In the genomic region with DNA sequence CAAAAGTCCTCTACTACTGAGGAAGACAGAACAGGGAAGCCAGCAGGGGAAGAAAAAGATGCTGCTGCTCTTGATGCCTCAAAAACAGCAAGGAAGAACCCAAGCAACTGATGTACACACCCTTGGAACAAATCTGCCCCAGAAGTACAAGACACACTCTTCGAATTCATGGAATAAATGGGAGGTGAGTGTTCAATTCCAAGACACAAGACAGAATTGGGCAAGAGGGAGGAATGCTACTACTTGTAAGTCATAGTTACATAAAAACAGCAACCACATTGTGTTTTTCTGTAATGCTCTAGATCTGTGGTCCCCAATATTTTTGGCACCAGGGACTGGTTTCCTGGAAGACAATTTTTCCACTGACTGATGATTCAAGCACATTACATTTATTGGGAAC, we compare ENCODE assay signal across 17 cellular contexts. TPM values are rescaled to one million over a fixed set of nuclear protein-coding genes. Genes with fewer than 3 reads are reported as not detected.
A peak's percentile ranks its signal among the peaks of the same experiment; 100 is the strongest.
DNase-seq lines count a peak whose midpoint lies in the region; ATAC-seq and TF ChIP-seq lines count a peak whose summit lies in the region.
"Had no signal": no experiment of that assay in that cellular context is flagged by ENCODE, and none has a peak within 500 bp of the region (broad histone marks: within the 10 kb centered on the region; RNA-seq: fewer than 3 reads in every experiment).

No MANE protein-coding gene starts in this region.

- no peak overlapping the region for H3K9ac ChIP-seq in neural progenitor cell
- H3K9ac ChIP-seq: KMS-11 had no signal

- no peak overlapping the region for H3K4me2 ChIP-seq in neural progenitor cell
- H3K4me2 ChIP-seq: KMS-11 had no signal

- H3K36me3 Mint-ChIP-seq in neural progenitor cell, result no peaks in the 10 kb centered on the region
- H3K36me3 Mint-ChIP-seq: activated naive CD4-positive, alpha-beta T cell treated with anti-CD3 and anti-CD28 coated beads, Interleukin-2, amount 10 ng/mL, durations not matched to agents 7 days and 5 days had no signal

- ATAC-seq in RWPE2 (ENCODE audit: low read depth) (peak; percentile 84), body of pancreas (no peak)
- ATAC-seq: left ventricle myocardium superior had no signal

- intact Hi-C loops in body of pancreas (cut with DNase I), result no loop called here

- peak overlapping the region; percentile 66 for H3K27ac ChIP-seq in RWPE2 (ENCODE audit: poor library complexity, severe bottlenecking)
- no peak overlapping the region for H3K27ac ChIP-seq in body of pancreas
- no peak overlapping the region for H3K27ac ChIP-seq in neural progenitor cell
- H3K27ac ChIP-seq: cardiac muscle cell, KMS-11, ovary had no signal

- no peak overlapping the region for H3K27ac Mint-ChIP-seq in neural progenitor cell
- H3K27ac Mint-ChIP-seq: activated naive CD4-positive, alpha-beta T cell treated with anti-CD3 and anti-CD28 coated beads, Interleukin-2, amount 10 ng/mL, durations not matched to agents 7 days and 5 days had no signal

- H3K4me1 Mint-ChIP-seq in neural progenitor cell, result no peaks in the 10 kb centered on the region
- H3K4me1 Mint-ChIP-seq: activated naive CD4-positive, alpha-beta T cell treated with anti-CD3 and anti-CD28 coated beads, Interleukin-2, amount 10 ng/mL, durations not matched to agents 7 days and 5 days had no signal

- H3K4me3 Mint-ChIP-seq in neural progenitor cell, result no peak overlapping the region
- H3K4me3 Mint-ChIP-seq: activated naive CD4-positive, alpha-beta T cell treated with anti-CD3 and anti-CD28 coated beads, Interleukin-2, amount 10 ng/mL, durations not matched to agents 7 days and 5 days had no signal

- H4K20me1 ChIP-seq in neural progenitor cell (ENCODE audit: low read depth), result no peaks in the 10 kb centered on the region

- WGBS in body of pancreas, 2 donors, result 50 to 61% methylated on average over 1 of the region's 1 CpG

- no peaks in the 10 kb centered on the region for H3K9me3 ChIP-seq in RWPE2 (ENCODE audit: severe bottlenecking)
- H3K9me3 ChIP-seq in body of pancreas, result no peaks in the 10 kb centered on the region
- H3K9me3 ChIP-seq in neural progenitor cell (ENCODE audit: low read depth), result no peaks in the 10 kb centered on the region
- H3K9me3 ChIP-seq: BE2C, ovary had no signal

- no peaks in the 10 kb centered on the region for H3K27me3 ChIP-seq in RWPE2 (ENCODE audit: insufficient read depth, poor library complexity, severe bottlenecking)
- H3K27me3 ChIP-seq in body of pancreas, result no peaks in the 10 kb centered on the region
- no peaks in the 10 kb centered on the region for H3K27me3 ChIP-seq in neural progenitor cell
- H3K27me3 ChIP-seq: BE2C, cardiac muscle cell, ovary had no signal

- H3K4me3 ChIP-seq in RWPE2 (ENCODE audit: severe bottlenecking) (no peak overlapping the region), body of pancreas (no peak overlapping the region), neural progenitor cell (no peak overlapping the region)
- H3K4me3 ChIP-seq: cardiac muscle cell, ovary had no signal

- H3K27me3 Mint-ChIP-seq in neural progenitor cell (ENCODE audit: insufficient read depth, low read depth), result no peaks in the 10 kb centered on the region
- H3K27me3 Mint-ChIP-seq: activated naive CD4-positive, alpha-beta T cell treated with anti-CD3 and anti-CD28 coated beads, Interleukin-2, amount 10 ng/mL, durations not matched to agents 7 days and 5 days had no signal

- H3K9me3 Mint-ChIP-seq in neural progenitor cell, result peaks cover 6% of the 10 kb centered on the region

- DNase-seq in EL (peak; percentile 80), RWPE2 (ENCODE audit: low spot score) (no peak), fibroblast of gingiva (ENCODE audit: low read depth) (peak; percentile 67), renal cortical epithelial cell (ENCODE audit: low read depth) (peak; percentile 73), body of pancreas (no peak), SKM-1 (lab: John Stamatoyannopoulos, UW; ENCODE audit: unreplicated experiment) (no peak), amygdala (lab: John Stamatoyannopoulos, UW) (no peak), neural progenitor cell (ENCODE audit: low spot score) (no peak)
- DNase-seq: activated naive CD4-positive, alpha-beta T cell treated with anti-CD3 and anti-CD28 coated beads, Interleukin-2, amount 10 ng/mL, durations not matched to agents 7 days and 5 days; BE2C; GDM1; left ventricle myocardium superior; NCI-H2171; ovary; stimulated activated CD4-positive, alpha-beta T cell treated with anti-CD3 and anti-CD28 coated beads, Interleukin-2, amount 100 ng/mL, for 48 hours had no signal

- TF ChIP-seq CTCF in RWPE2 (IDR thresholded peaks at IDR 0.05; ENCODE audit: poor library complexity, severe bottlenecking), result no peak
- TF ChIP-seq CTCF in body of pancreas (IDR thresholded peaks at IDR 0.05), result no peak
- TF ChIP-seq CTCF in neural progenitor cell (IDR thresholded peaks at IDR 0.05), result no peak

- H3K36me3 ChIP-seq in RWPE2 (ENCODE audit: low read depth) (no peaks in the 10 kb centered on the region), body of pancreas (replicated peaks in 1 of 2; ENCODE audit: insufficient read depth in 1 of 2, low read depth in 2 of 2) (no peaks in the 10 kb centered on the region), neural progenitor cell (no peaks in the 10 kb centered on the region)
- H3K36me3 ChIP-seq: BE2C, cardiac muscle cell, ovary had no signal

- no peak overlapping the region for H2AFZ ChIP-seq in neural progenitor cell (replicated peaks)

- no peaks in the 10 kb centered on the region for H3F3A ChIP-seq in neural progenitor cell (ENCODE audit: low read depth)

- H3K79me2 ChIP-seq in neural progenitor cell (ENCODE audit: low read depth), result no peaks in the 10 kb centered on the region

- H3K4me1 ChIP-seq in RWPE2 (ENCODE audit: insufficient read depth, poor library complexity, severe bottlenecking), result peaks cover 14% of the 10 kb centered on the region
- H3K4me1 ChIP-seq in body of pancreas, result no peaks in the 10 kb centered on the region
- no peaks in the 10 kb centered on the region for H3K4me1 ChIP-seq in neural progenitor cell
- H3K4me1 ChIP-seq: BE2C had no signal

- TF ChIP-seq POLR2A in body of pancreas (IDR thresholded peaks at IDR 0.05), result no peak

RNA-seq across cellular contexts. Expression of gene H2AZ1, which starts 58.0 kb away (rescaled TPM):
- 74.3 and 253 TPM in 2 replicates for total RNA-seq in renal cortical epithelial cell
- total RNA-seq in body of pancreas, result 10 to 100 TPM; 31.3 to 47.7 TPM
- 1,004 and 1,067 TPM in 2 replicates for total RNA-seq in neural progenitor cell (ENCODE audit: low replicate concordance)

Comparison
In these comparisons a context has a peak if more than half of its experiments do, and no peak if none do; other contexts are left out.
1. DNase-seq: peak in EL (single experiment), fibroblast of gingiva (single experiment) and renal cortical epithelial cell (single experiment); none in RWPE2 (single experiment), body of pancreas (0 of 4), SKM-1 (single experiment), amygdala (0 of 56) and neural progenitor cell (single experiment).